23 cellular contexts compared by ENCODE assay signal in the genomic region with DNA sequence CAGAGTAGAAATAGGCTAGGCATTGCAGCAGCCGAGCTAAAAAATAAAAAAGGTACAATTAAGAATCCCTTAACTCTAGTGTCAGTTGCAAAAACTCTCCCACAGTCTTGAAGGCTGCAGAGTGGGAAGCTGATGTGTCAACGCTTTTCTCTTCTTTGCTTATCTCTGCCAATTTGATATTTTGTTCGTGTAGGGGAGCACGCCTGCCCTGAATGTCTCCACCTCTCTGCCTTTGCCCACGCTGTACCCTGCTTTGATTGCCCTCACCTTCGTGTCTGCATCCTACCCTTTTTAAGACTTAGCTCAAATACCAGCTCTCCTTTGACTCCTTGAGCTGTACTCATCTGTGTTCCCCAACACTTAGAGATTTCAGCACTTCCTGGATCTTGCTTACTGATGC.
"Had no signal": no experiment of that assay in that cellular context is flagged by ENCODE, and none has a peak within 500 bp of the region (broad histone marks: within the 10 kb centered on the region; RNA-seq: fewer than 3 reads in every experiment).

No MANE protein-coding gene starts in this region.

- H3K4me1 ChIP-seq: SJCRH30 had no signal

- ATAC-seq: HepG2, Panc1, PC-3, SK-N-SH treated with all-trans-retinoic acid at 6 μM for 48 hours had no signal

- H3K27ac ChIP-seq: RWPE1, SJCRH30 had no signal

- H3K4me3 ChIP-seq: SJCRH30 had no signal

- H3K36me3 ChIP-seq: SJCRH30 had no signal

- FAIRE-seq: HepG2 had no signal

- DNase-seq: IMR-90; Kasumi-1; KG1; NCI-H1092 treated with DMSO at 0.1 percent for 48 hours; NCI-H1436; NCI-H187; NCI-H2029; NCI-H2081 treated with DMSO at 0.1 percent for 48 hours; NCI-H2171; NCI-H226; NCI-H446; NCI-H510A; NCI-H524 treated with DMSO at 0.1 percent for 48 hours; NCI-H69; NCI-H774; NK-92 treated with Interleukin-12 subunit alpha and Interleukin-12 subunit beta, amount 100 ng/mL, for 24 hours; PC-3; SHP77 treated with DMSO at 0.1 percent for 48 hours; SJCRH30 had no signal

- H3K9me3 ChIP-seq: SJCRH30 had no signal

- H3K27me3 ChIP-seq: SJCRH30 had no signal
